In the genomic region with DNA sequence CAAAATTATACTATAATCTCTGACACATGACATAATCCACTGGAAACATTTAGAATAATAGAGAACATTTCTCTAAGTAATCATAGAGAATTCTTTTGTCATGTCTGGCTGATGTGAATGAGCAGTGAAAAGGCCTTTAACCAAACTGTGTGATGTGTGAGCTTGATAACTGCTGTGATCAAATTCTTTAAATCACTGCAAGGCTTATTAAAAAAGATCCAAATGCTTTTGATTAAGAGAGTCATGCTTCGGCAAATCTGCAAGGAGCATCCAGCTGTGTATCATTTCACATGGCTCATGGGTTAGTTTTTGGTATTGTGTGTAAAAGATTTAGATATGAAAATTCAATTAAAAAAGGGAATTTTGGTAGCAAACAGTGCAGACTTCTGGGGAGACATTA, we compare ENCODE assay signal across 23 cellular contexts.
"Had no signal": no experiment of that assay in that cellular context is flagged by ENCODE, and none has a peak within 500 bp of the region (broad histone marks: within the 10 kb centered on the region; RNA-seq: fewer than 3 reads in every experiment).

No MANE protein-coding gene starts in this region.

- H3K9me3 ChIP-seq: SJSA1 had no signal

- DNase-seq: Kasumi-1, MM.1S, NCI-H1092 treated with DMSO at 0.1 percent for 48 hours, NCI-H1436, NCI-H187, NCI-H2029, NCI-H2081 treated with DMSO at 0.1 percent for 48 hours, NCI-H2171, NCI-H226, NCI-H446, NCI-H510A, NCI-H524 treated with DMSO at 0.1 percent for 48 hours, NCI-H69, NCI-H774, Right ventricle myocardium superior, RPMI8226, SIG-M5 had no signal

- FAIRE-seq: HTR-8/SVneo, K562, RCC 7860 had no signal

- H3K36me3 ChIP-seq: SJSA1 had no signal

- H3K9ac ChIP-seq: KMS-11 had no signal

- H3K4me1 ChIP-seq: SJSA1 had no signal

- H3K4me3 ChIP-seq: K562, SJSA1, SK-N-MC had no signal
